ENCODE assay signal across 17 cellular contexts in the genomic region with DNA sequence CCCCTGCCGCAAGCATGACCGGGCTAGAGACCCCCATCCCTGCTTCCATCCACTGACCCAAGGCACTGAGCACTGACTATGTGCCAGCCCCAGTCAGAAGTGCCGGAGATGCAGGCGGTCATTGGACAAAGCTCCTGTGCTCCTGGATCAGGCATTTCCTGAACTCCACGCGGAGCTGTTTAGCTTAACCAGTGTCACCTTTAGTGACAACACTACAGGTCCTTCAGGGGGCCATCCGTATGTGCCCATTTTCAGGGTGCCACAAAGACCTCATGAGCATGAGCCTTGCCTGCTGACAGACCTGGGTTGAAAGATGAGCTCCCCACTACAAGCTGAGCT.
DNase-seq lines count a peak whose midpoint lies in the region; ATAC-seq and TF ChIP-seq lines count a peak whose summit lies in the region.
"Had no signal": no experiment of that assay in that cellular context is flagged by ENCODE, and none has a peak within 500 bp of the region (broad histone marks: within the 10 kb centered on the region; RNA-seq: fewer than 3 reads in every experiment).

No MANE protein-coding gene starts in this region.

- no peaks in the 10 kb centered on the region for H3K9me3 Mint-ChIP-seq in natural killer cell treated with Interleukin-12 subunit alpha and Interleukin-12 subunit beta and Interleukin-15 and Interleukin-18, amount 100 ng/mL, for 72 hours
- H3K9me3 Mint-ChIP-seq in natural killer cell: no peaks in the 10 kb centered on the region
- no peaks in the 10 kb centered on the region for H3K9me3 Mint-ChIP-seq in WTC11
- H3K9me3 Mint-ChIP-seq: CD4-positive, alpha-beta T cell; HFFc6 had no signal

- no peak for TF ChIP-seq CTCF in natural killer cell (IDR thresholded peaks at IDR 0.05)
- TF ChIP-seq CTCF in WTC11 (IDR thresholded peaks at IDR 0.05): no peak
- no peak for TF ChIP-seq CTCF in lower lobe of right lung (IDR thresholded peaks at IDR 0.05)

- H3K4me1 Mint-ChIP-seq in natural killer cell treated with Interleukin-12 subunit alpha and Interleukin-12 subunit beta and Interleukin-15 and Interleukin-18, amount 100 ng/mL, for 72 hours (ENCODE audit: low read depth in 2 of 2): no peaks in the 10 kb centered on the region
- H3K4me1 Mint-ChIP-seq in natural killer cell (no peaks in the 10 kb centered on the region), WTC11 (0 out of 2 replicates have a peak, but pooled peaks cover 2% of the 10 kb centered on the region)

- no peak overlapping the region for H3K4me3 ChIP-seq in lower lobe of right lung
- H3K4me3 ChIP-seq: BLaER1 treated with 17β-estradiol and CSF1 and Interleukin-3, amounts not matched to agents 10 nM and 100 nM had no signal

- H3K27ac ChIP-seq in lower lobe of right lung: no peak overlapping the region
- H3K27ac ChIP-seq: 22Rv1; BLaER1 treated with 17β-estradiol and CSF1 and Interleukin-3, amounts not matched to agents 10 nM and 100 nM; HL-60 had no signal

- peaks cover 0 to 2% of the 10 kb centered on the region in 2 donors for H3K27me3 Mint-ChIP-seq in natural killer cell treated with Interleukin-12 subunit alpha and Interleukin-12 subunit beta and Interleukin-15 and Interleukin-18, amount 100 ng/mL, for 72 hours
- H3K27me3 Mint-ChIP-seq in natural killer cell (ENCODE audit: low read depth in 2 of 2) (peaks cover 0 to 5% of the 10 kb centered on the region in 2 donors), WTC11 (ENCODE audit: low read depth) (no peaks in the 10 kb centered on the region)

- no peak for ATAC-seq in natural killer cell treated with Interleukin-12 subunit alpha and Interleukin-12 subunit beta and Interleukin-15 and Interleukin-18, amount 100 ng/mL, for 72 hours
- ATAC-seq in natural killer cell (no peak), WTC11 (no peak), lower lobe of right lung (no peak), HG03521 (IDR thresholded peaks at IDR 0.05; ENCODE audit: unreplicated experiment) (no peak)

- no peaks in the 10 kb centered on the region for H3K36me3 Mint-ChIP-seq in natural killer cell treated with Interleukin-12 subunit alpha and Interleukin-12 subunit beta and Interleukin-15 and Interleukin-18, amount 100 ng/mL, for 72 hours
- no peaks in the 10 kb centered on the region for H3K36me3 Mint-ChIP-seq in natural killer cell
- H3K36me3 Mint-ChIP-seq in WTC11: no peaks in the 10 kb centered on the region

- H3K27me3 ChIP-seq in lower lobe of right lung (ENCODE audit: low read depth): peaks cover 15% of the 10 kb centered on the region
- H3K27me3 ChIP-seq: BLaER1 treated with 17β-estradiol and CSF1 and Interleukin-3, amounts not matched to agents 10 nM and 100 nM had no signal

- intact Hi-C loops in natural killer cell (cut with micrococcal nuclease) (no loop called here), lower lobe of right lung (cut with DNase I) (loop anchor here (10.0 kb wide), 1 partner anchor 197 kb away; no protein-coding TSS in a partner anchor)

- peak; percentile 10 for DNase-seq in natural killer cell treated with Interleukin-12 subunit alpha and Interleukin-12 subunit beta and Interleukin-15 and Interleukin-18, amount 100 ng/mL, for 72 hours (ENCODE audit: low spot score)
- DNase-seq in natural killer cell (no peak), WTC11 (ENCODE audit: low spot score) (no peak), lower lobe of right lung (peak; percentile 23), NCI-H1092 treated with DMSO at 0.1 percent for 48 hours (lab: John Stamatoyannopoulos, UW) (no peak), SHP77 (lab: John Stamatoyannopoulos, UW) (no peak)
- no peak for DNase-seq in activated CD4-positive, CD25-positive, alpha-beta regulatory T cell treated with anti-CD3 and anti-CD28 coated beads, Interleukin-2, amount 50 U/mL, for 72 hours
- DNase-seq: AML-193; CD4-positive, alpha-beta T cell; DMS79; EL; HCEC 1CT; HFFc6 had no signal

- H3K4me3 Mint-ChIP-seq in natural killer cell treated with Interleukin-12 subunit alpha and Interleukin-12 subunit beta and Interleukin-15 and Interleukin-18, amount 100 ng/mL, for 72 hours: no peak overlapping the region
- H3K4me3 Mint-ChIP-seq in natural killer cell: no peak overlapping the region
- H3K4me3 Mint-ChIP-seq in WTC11: no peak overlapping the region
- H3K4me3 Mint-ChIP-seq: CD4-positive, alpha-beta T cell; HFFc6 had no signal

- no peak overlapping the region for H3K27ac Mint-ChIP-seq in natural killer cell treated with Interleukin-12 subunit alpha and Interleukin-12 subunit beta and Interleukin-15 and Interleukin-18, amount 100 ng/mL, for 72 hours
- H3K27ac Mint-ChIP-seq in natural killer cell (no peak overlapping the region), WTC11 (no peak overlapping the region)
- H3K27ac Mint-ChIP-seq: CD4-positive, alpha-beta T cell; HFFc6 had no signal

- no peaks in the 10 kb centered on the region for H3K4me1 ChIP-seq in lower lobe of right lung
- H3K4me1 ChIP-seq: BLaER1 treated with 17β-estradiol and CSF1 and Interleukin-3, amounts not matched to agents 10 nM and 100 nM had no signal

- POLR2A ChIA-PET in WTC11 (lab: Charles Lee): interaction anchor here (0.6 kb wide), 1 partner anchor 81 kb away, joined by 3 read pairs; no protein-coding TSS in a partner anchor

- CTCF ChIA-PET in WTC11 (lab: Charles Lee): interaction anchor here (0.7 to 3.2 kb wide), 24 partner anchors 9 to 220 kb away, joined by 3 to 24 read pairs (median 4); no protein-coding TSS in a partner anchor

- no peaks in the 10 kb centered on the region for H3K9me3 ChIP-seq in lower lobe of right lung
- H3K9me3 ChIP-seq: BLaER1 treated with 17β-estradiol and CSF1 and Interleukin-3, amounts not matched to agents 10 nM and 100 nM had no signal

- H3K36me3 ChIP-seq in lower lobe of right lung: no peaks in the 10 kb centered on the region
- H3K36me3 ChIP-seq: BLaER1 treated with 17β-estradiol and CSF1 and Interleukin-3, amounts not matched to agents 10 nM and 100 nM had no signal

TF ChIP-seq in WTC11, 78 proteins besides CTCF, POLR2A, EP300 and RAD21:
- peak; percentile 83 for TF ChIP-seq GTF2I (CRISPR knock-in tag; conservative IDR thresholded peaks at IDR 0.05)
- TF ChIP-seq, protein P1, sequence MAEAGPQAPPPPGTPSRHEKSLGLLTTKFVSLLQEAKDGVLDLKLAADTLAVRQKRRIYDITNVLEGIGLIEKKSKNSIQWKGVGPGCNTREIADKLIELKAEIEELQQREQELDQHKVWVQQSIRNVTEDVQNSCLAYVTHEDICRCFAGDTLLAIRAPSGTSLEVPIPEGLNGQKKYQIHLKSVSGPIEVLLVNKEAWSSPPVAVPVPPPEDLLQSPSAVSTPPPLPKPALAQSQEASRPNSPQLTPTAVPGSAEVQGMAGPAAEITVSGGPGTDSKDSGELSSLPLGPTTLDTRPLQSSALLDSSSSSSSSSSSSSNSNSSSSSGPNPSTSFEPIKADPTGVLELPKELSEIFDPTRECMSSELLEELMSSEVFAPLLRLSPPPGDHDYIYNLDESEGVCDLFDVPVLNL (CRISPR knock-in tag; IDR thresholded peaks at IDR 0.05; ENCODE audit: borderline replicate concordance, low read depth): no peak

Comparison
In these comparisons a context has a peak if more than half of its experiments do, and no peak if none do; other contexts are left out.
1. DNase-seq: peak in natural killer cell treated with Interleukin-12 subunit alpha and Interleukin-12 subunit beta and Interleukin-15 and Interleukin-18, amount 100 ng/mL, for 72 hours (single experiment) and lower lobe of right lung (single experiment); none in natural killer cell (single experiment), WTC11 (single experiment), NCI-H1092 treated with DMSO at 0.1 percent for 48 hours (single experiment), SHP77 (0 of 2) and activated CD4-positive, CD25-positive, alpha-beta regulatory T cell treated with anti-CD3 and anti-CD28 coated beads, Interleukin-2, amount 50 U/mL, for 72 hours (single experiment).